1 cellular context compared by ENCODE assay signal in the genomic region with DNA sequence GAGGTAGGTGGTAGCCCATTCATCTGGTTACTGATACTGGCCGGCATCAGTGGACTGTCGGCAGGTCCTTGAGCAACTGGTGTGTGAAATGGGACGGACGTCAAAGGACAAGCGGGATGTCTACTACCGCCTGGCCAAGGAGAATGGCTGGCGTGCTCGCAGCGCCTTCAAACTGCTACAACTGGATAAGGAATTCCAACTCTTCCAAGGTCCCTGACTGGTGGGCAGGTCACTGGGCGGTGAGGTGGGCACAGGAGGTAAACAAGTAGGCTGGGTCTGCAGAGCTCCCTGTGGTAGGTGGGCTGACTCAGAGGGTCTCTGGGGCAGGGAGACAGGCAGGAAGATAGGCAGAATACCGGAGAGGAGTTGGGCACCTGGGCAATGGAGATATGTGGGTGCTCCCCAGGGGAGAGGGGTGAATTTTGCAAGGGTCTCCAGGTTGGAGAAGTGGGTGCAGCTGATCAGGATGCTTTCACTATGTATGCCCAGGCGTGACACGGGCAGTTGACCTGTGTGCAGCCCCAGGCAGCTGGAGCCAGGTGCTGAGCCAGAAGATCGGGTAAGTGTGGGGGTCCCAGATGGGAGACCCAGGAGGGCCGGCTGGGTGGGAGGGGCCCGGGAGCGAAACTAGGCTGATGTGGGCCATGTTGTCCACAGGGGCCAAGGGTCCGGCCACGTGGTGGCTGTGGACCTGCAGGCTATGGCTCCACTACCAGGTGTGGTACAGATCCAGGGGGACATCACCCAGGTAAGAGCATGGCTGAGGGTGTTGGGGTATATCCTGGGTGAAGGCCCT.
TF ChIP-seq lines count a peak whose summit lies in the region.

No MANE protein-coding gene starts in this region.

TF ChIP-seq in HepG2, 621 proteins besides CTCF, POLR2A, EP300 and RAD21:
- TF ChIP-seq GABPB1 (CRISPR knock-in tag; IDR thresholded peaks at IDR 0.05), result no peak
- TF ChIP-seq ZNF501 (CRISPR knock-in tag; IDR thresholded peaks at IDR 0.05), result no peak
- no peak for TF ChIP-seq MEIS2 (CRISPR knock-in tag; IDR thresholded peaks at IDR 0.05)
